ENCODE assay signal across 1 cellular context in genomic region chr2:190534310-190535118, GRCh38.
TF ChIP-seq lines count a peak whose summit lies in the region.

A gene with protein sequence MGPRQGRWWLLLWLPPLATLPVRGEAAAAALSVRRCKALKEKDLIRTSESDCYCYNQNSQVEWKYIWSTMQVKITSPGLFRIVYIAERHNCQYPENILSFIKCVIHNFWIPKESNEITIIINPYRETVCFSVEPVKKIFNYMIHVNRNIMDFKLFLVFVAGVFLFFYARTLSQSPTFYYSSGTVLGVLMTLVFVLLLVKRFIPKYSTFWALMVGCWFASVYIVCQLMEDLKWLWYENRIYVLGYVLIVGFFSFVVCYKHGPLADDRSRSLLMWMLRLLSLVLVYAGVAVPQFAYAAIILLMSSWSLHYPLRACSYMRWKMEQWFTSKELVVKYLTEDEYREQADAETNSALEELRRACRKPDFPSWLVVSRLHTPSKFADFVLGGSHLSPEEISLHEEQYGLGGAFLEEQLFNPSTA (minus strand): TSS chr2:190534722. CDS start chr2:190534655, 67 bp downstream.

TF ChIP-seq in H1, 55 proteins besides CTCF, POLR2A, EP300 and RAD21 (continued from another document):
- TF ChIP-seq SIN3A (conservative IDR thresholded peaks at IDR 0.05 in 1 of 2, IDR thresholded peaks at IDR 0.05 in 1 of 2; ENCODE audit: low read depth in 1 of 2, low read length in 2 of 2) (0 out of 4 replicates have a peak, but pooled peaks of 1 of the 2 experiments have one; percentile 32), BRCA1 (IDR thresholded peaks at IDR 0.05; ENCODE audit: low read depth, low read length) (no peak), TAF1 (IDR thresholded peaks at IDR 0.05; ENCODE audit: low read depth, low read length) (peak; percentile 88), CHD1 (IDR thresholded peaks at IDR 0.05; ENCODE audit: low read depth, low read length) (no peak), RBBP5 (IDR thresholded peaks at IDR 0.05; ENCODE audit: borderline replicate concordance, low read depth, low read length) (peak; percentile 89; the same call in 1 of the 2 replicates), PHF8 (conservative IDR thresholded peaks at IDR 0.05; ENCODE audit: low read depth, low read length) (peak; percentile 88), TBP (IDR thresholded peaks at IDR 0.05; ENCODE audit: low read depth, low read length) (peak; percentile 63; the same call in 1 of the 2 replicates), POLR2AphosphoS5 (IDR thresholded peaks at IDR 0.05; ENCODE audit: low read depth, low read length) (peak; percentile 90), KDM4A (IDR thresholded peaks at IDR 0.05; ENCODE audit: low read depth, low read length, severe bottlenecking) (peak; percentile 84), TAF7 (optimal IDR thresholded peaks at IDR 0.05; ENCODE audit: borderline replicate concordance, low read depth, low read length) (peak; percentile 69), EZH2 (IDR thresholded peaks at IDR 0.05; ENCODE audit: low read depth, low read length, severe bottlenecking) (peak; percentile 37), SIRT6 (IDR thresholded peaks at IDR 0.05; ENCODE audit: low read length) (no peak), ASH2L (IDR thresholded peaks at IDR 0.05; ENCODE audit: low read length) (peak; percentile 98), HDAC2 (IDR thresholded peaks at IDR 0.05; ENCODE audit: borderline replicate concordance in 1 of 2, low read depth in 2 of 2, low read length in 2 of 2) (0 out of 4 replicates have a peak, but pooled peaks of 1 of the 2 experiments have one; percentile 80), YY1 (IDR thresholded peaks at IDR 0.05; ENCODE audit: low read depth, low read length) (no peak), MAFK (IDR thresholded peaks at IDR 0.05; ENCODE audit: low read depth, low read length) (no peak), KDM1A (IDR thresholded peaks at IDR 0.05; ENCODE audit: borderline replicate concordance, low read length) (peak; percentile 78; the same call in 1 of the 2 replicates), CHD2 (IDR thresholded peaks at IDR 0.05; ENCODE audit: low read length) (0 out of 2 replicates have a peak, but pooled peaks have one; percentile 8), CTBP2 (IDR thresholded peaks at IDR 0.05; ENCODE audit: borderline replicate concordance, insufficient read depth, insufficient read length, low read length) (peak; percentile 7)
- TF ChIP-seq, protein P1, sequence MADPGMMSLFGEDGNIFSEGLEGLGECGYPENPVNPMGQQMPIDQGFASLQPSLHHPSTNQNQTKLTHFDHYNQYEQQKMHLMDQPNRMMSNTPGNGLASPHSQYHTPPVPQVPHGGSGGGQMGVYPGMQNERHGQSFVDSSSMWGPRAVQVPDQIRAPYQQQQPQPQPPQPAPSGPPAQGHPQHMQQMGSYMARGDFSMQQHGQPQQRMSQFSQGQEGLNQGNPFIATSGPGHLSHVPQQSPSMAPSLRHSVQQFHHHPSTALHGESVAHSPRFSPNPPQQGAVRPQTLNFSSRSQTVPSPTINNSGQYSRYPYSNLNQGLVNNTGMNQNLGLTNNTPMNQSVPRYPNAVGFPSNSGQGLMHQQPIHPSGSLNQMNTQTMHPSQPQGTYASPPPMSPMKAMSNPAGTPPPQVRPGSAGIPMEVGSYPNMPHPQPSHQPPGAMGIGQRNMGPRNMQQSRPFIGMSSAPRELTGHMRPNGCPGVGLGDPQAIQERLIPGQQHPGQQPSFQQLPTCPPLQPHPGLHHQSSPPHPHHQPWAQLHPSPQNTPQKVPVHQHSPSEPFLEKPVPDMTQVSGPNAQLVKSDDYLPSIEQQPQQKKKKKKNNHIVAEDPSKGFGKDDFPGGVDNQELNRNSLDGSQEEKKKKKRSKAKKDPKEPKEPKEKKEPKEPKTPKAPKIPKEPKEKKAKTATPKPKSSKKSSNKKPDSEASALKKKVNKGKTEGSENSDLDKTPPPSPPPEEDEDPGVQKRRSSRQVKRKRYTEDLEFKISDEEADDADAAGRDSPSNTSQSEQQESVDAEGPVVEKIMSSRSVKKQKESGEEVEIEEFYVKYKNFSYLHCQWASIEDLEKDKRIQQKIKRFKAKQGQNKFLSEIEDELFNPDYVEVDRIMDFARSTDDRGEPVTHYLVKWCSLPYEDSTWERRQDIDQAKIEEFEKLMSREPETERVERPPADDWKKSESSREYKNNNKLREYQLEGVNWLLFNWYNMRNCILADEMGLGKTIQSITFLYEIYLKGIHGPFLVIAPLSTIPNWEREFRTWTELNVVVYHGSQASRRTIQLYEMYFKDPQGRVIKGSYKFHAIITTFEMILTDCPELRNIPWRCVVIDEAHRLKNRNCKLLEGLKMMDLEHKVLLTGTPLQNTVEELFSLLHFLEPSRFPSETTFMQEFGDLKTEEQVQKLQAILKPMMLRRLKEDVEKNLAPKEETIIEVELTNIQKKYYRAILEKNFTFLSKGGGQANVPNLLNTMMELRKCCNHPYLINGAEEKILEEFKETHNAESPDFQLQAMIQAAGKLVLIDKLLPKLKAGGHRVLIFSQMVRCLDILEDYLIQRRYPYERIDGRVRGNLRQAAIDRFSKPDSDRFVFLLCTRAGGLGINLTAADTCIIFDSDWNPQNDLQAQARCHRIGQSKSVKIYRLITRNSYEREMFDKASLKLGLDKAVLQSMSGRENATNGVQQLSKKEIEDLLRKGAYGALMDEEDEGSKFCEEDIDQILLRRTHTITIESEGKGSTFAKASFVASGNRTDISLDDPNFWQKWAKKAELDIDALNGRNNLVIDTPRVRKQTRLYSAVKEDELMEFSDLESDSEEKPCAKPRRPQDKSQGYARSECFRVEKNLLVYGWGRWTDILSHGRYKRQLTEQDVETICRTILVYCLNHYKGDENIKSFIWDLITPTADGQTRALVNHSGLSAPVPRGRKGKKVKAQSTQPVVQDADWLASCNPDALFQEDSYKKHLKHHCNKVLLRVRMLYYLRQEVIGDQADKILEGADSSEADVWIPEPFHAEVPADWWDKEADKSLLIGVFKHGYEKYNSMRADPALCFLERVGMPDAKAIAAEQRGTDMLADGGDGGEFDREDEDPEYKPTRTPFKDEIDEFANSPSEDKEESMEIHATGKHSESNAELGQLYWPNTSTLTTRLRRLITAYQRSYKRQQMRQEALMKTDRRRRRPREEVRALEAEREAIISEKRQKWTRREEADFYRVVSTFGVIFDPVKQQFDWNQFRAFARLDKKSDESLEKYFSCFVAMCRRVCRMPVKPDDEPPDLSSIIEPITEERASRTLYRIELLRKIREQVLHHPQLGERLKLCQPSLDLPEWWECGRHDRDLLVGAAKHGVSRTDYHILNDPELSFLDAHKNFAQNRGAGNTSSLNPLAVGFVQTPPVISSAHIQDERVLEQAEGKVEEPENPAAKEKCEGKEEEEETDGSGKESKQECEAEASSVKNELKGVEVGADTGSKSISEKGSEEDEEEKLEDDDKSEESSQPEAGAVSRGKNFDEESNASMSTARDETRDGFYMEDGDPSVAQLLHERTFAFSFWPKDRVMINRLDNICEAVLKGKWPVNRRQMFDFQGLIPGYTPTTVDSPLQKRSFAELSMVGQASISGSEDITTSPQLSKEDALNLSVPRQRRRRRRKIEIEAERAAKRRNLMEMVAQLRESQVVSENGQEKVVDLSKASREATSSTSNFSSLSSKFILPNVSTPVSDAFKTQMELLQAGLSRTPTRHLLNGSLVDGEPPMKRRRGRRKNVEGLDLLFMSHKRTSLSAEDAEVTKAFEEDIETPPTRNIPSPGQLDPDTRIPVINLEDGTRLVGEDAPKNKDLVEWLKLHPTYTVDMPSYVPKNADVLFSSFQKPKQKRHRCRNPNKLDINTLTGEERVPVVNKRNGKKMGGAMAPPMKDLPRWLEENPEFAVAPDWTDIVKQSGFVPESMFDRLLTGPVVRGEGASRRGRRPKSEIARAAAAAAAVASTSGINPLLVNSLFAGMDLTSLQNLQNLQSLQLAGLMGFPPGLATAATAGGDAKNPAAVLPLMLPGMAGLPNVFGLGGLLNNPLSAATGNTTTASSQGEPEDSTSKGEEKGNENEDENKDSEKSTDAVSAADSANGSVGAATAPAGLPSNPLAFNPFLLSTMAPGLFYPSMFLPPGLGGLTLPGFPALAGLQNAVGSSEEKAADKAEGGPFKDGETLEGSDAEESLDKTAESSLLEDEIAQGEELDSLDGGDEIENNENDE (IDR thresholded peaks at IDR 0.05; ENCODE audit: insufficient replicate concordance, low read length), result peak; percentile 10
- TF ChIP-seq, protein P2, sequence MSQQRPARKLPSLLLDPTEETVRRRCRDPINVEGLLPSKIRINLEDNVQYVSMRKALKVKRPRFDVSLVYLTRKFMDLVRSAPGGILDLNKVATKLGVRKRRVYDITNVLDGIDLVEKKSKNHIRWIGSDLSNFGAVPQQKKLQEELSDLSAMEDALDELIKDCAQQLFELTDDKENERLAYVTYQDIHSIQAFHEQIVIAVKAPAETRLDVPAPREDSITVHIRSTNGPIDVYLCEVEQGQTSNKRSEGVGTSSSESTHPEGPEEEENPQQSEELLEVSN (IDR thresholded peaks at IDR 0.05), result peak; percentile 74
